23 cellular contexts compared by ENCODE assay signal in the genomic region with DNA sequence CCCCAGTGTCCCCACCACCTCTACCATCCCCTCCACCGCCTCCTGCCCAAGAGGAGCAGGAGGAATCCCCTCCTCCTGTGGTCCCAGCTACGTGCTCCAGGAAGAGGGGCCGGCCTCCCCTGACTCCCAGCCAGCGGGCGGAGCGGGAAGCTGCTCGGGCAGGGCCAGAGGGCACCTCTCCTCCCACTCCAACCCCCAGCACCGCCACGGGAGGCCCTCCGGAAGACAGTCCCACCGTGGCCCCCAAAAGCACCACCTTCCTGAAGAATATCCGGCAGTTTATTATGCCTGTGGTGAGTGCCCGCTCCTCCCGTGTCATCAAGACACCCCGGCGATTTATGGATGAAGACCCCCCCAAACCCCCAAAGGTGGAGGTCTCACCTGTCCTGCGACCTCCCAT. TPM values are rescaled to one million over a fixed set of nuclear protein-coding genes. Genes with fewer than 3 reads are reported as not detected.
"Had no signal": no experiment of that assay in that cellular context is flagged by ENCODE, and none has a peak within 500 bp of the region (broad histone marks: within the 10 kb centered on the region; RNA-seq: fewer than 3 reads in every experiment).

No MANE protein-coding gene starts in this region.

- ATAC-seq: heart right ventricle; naive thymus-derived CD4-positive, alpha-beta T cell; SK-N-SH treated with all-trans-retinoic acid at 6 μM for 48 hours; T-cell had no signal

- H3K27me3 ChIP-seq: adrenal gland, breast epithelium, esophagus squamous epithelium, heart right ventricle, spleen, tibial nerve, uterus had no signal

- H3K27me3 Mint-ChIP-seq: naive thymus-derived CD4-positive, alpha-beta T cell; T-cell had no signal

- H3K36me3 ChIP-seq: uterus had no signal

- H3K9me3 ChIP-seq: adrenal gland, breast epithelium, esophagus squamous epithelium, heart right ventricle, spleen, tibial nerve, uterus had no signal

- FAIRE-seq: astrocyte, endothelial cell of umbilical vein had no signal

- H3K27ac ChIP-seq: adrenal gland, breast epithelium, esophagus squamous epithelium, tibial nerve, uterus had no signal

- H3K27ac Mint-ChIP-seq: T-cell had no signal

- H3K9me3 Mint-ChIP-seq: activated naive CD4-positive, alpha-beta T cell treated with anti-CD3 and anti-CD28 coated beads for 36 hours; immature natural killer cell; naive thymus-derived CD4-positive, alpha-beta T cell; T-cell had no signal

- DNase-seq: activated CD4-positive, alpha-beta T cell treated with anti-CD3 and anti-CD28 coated beads for 48 hours; activated CD4-positive, CD25-positive, alpha-beta regulatory T cell; activated naive CD4-positive, alpha-beta T cell treated with anti-CD3 and anti-CD28 coated beads for 36 hours; dermis blood vessel endothelial cell; effector memory CD4-positive, alpha-beta T cell; esophagus squamous epithelium; heart right ventricle; immature natural killer cell; mesendoderm; naive thymus-derived CD4-positive, alpha-beta T cell; spleen; stimulated activated CD4-positive, alpha-beta T cell treated with anti-CD3 and anti-CD28 coated beads, Interleukin-4, amount 100 ng/mL, for 4 hours; stimulated activated naive CD4-positive, alpha-beta T cell; T-cell; uterus had no signal

- H3K4me3 ChIP-seq: adrenal gland, esophagus squamous epithelium, heart right ventricle, tibial nerve, uterus had no signal

RNA-seq across cellular contexts. Expression of a gene that starts 16.3 kb away (rescaled TPM):
- total RNA-seq: astrocyte, cerebellum, dermis blood vessel endothelial cell, endothelial cell of umbilical vein, liver, tibial nerve, uterus had no signal
- polyA plus RNA-seq: endothelial cell of umbilical vein; immature natural killer cell; naive thymus-derived CD4-positive, alpha-beta T cell had no signal
